24 cellular contexts compared by ENCODE assay signal in genomic region chr2:221833972-221834371, GRCh38.
"Had no signal": no experiment of that assay in that cellular context is flagged by ENCODE, and none has a peak within 500 bp of the region (broad histone marks: within the 10 kb centered on the region; RNA-seq: fewer than 3 reads in every experiment).

No MANE protein-coding gene starts in this region.

- H3K27me3 Mint-ChIP-seq: activated CD4-positive, alpha-beta memory T cell treated with anti-CD3 and anti-CD28 coated beads, Interleukin-2, amount 10 ng/mL, durations not matched to agents 7 days and 5 days; activated CD4-positive, alpha-beta T cell treated with anti-CD3 and anti-CD28 coated beads for 36 hours; activated naive CD4-positive, alpha-beta T cell treated with anti-CD3 and anti-CD28 coated beads, Interleukin-2, amount 50 U/mL, for 24 hours; T-helper 17 cell had no signal

- H3K9me3 Mint-ChIP-seq: activated CD4-positive, alpha-beta memory T cell treated with anti-CD3 and anti-CD28 coated beads, Interleukin-2, amount 10 ng/mL, durations not matched to agents 7 days and 5 days; activated naive CD4-positive, alpha-beta T cell treated with anti-CD3 and anti-CD28 coated beads, Interleukin-2, amount 50 U/mL, for 24 hours; activated T-helper 2 cell treated with anti-CD3 and anti-CD28 coated beads, Interferon-gamma antibody, Interleukin-2, Interleukin-4, amounts not matched to agents 10 μg/mL and 5 μg/mL and 100 μg/mL, durations not matched to agents 14 hours and 24 hours and 36 hours had no signal

- H3K27ac ChIP-seq: breast epithelium, VCaP had no signal

- H3K36me3 Mint-ChIP-seq: activated naive CD4-positive, alpha-beta T cell treated with anti-CD3 and anti-CD28 coated beads, Interleukin-2, amount 50 U/mL, for 24 hours had no signal

- H3K4me3 Mint-ChIP-seq: activated CD4-positive, alpha-beta memory T cell treated with anti-CD3 and anti-CD28 coated beads, Interleukin-2, amount 10 ng/mL, durations not matched to agents 7 days and 5 days; activated CD4-positive, alpha-beta T cell treated with anti-CD3 and anti-CD28 coated beads for 36 hours; activated naive CD4-positive, alpha-beta T cell treated with anti-CD3 and anti-CD28 coated beads, Interleukin-2, amount 50 U/mL, for 24 hours; activated T-cell treated with anti-CD3 and anti-CD28 coated beads, Interleukin-2, amount 50 U/mL, for 72 hours; T-helper 17 cell had no signal

- H3K36me3 ChIP-seq: breast epithelium had no signal

- H3K9me3 ChIP-seq: breast epithelium had no signal

- DNase-seq: activated CD4-positive, alpha-beta memory T cell treated with anti-CD3 and anti-CD28 coated beads, Interleukin-2, amount 10 ng/mL, durations not matched to agents 7 days and 5 days; activated CD4-positive, alpha-beta T cell treated with anti-CD3 and anti-CD28 coated beads for 36 hours; activated CD4-positive, alpha-beta T cell treated with anti-CD3 and anti-CD28 coated beads, Interleukin-2, amount 50 U/mL, for 1 hour; activated T-cell treated with anti-CD3 and anti-CD28 coated beads for 4 hours; activated T-cell treated with anti-CD3 and anti-CD28 coated beads, Interleukin-2, amount 50 U/mL, for 72 hours; aorta; central memory CD4-positive, alpha-beta T cell; Karpas-422; MM.1S; NCI-H1105; NCI-H1694; NCI-H2029; NCI-H2107; NCI-H446; NCI-H524; NCI-H748 treated with DMSO at 0.1 percent for 48 hours; SIG-M5; T-helper 17 cell; T1000 had no signal

- H3K4me1 ChIP-seq: breast epithelium had no signal

- H3K27ac Mint-ChIP-seq: activated CD4-positive, alpha-beta memory T cell treated with anti-CD3 and anti-CD28 coated beads, Interleukin-2, amount 10 ng/mL, durations not matched to agents 7 days and 5 days; activated CD4-positive, alpha-beta T cell treated with anti-CD3 and anti-CD28 coated beads for 36 hours; activated naive CD4-positive, alpha-beta T cell treated with anti-CD3 and anti-CD28 coated beads, Interleukin-2, amount 50 U/mL, for 24 hours; activated T-cell treated with anti-CD3 and anti-CD28 coated beads, Interleukin-2, amount 50 U/mL, for 72 hours; activated T-helper 2 cell treated with anti-CD3 and anti-CD28 coated beads, Interferon-gamma antibody, Interleukin-2, Interleukin-4, amounts not matched to agents 10 μg/mL and 5 μg/mL and 100 μg/mL, durations not matched to agents 14 hours and 24 hours and 36 hours; T-helper 17 cell had no signal

- H3K4me1 Mint-ChIP-seq: activated CD4-positive, alpha-beta memory T cell treated with anti-CD3 and anti-CD28 coated beads, Interleukin-2, amount 10 ng/mL, durations not matched to agents 7 days and 5 days; activated CD4-positive, alpha-beta T cell treated with anti-CD3 and anti-CD28 coated beads for 36 hours; activated naive CD4-positive, alpha-beta T cell treated with anti-CD3 and anti-CD28 coated beads, Interleukin-2, amount 50 U/mL, for 24 hours; T-helper 17 cell had no signal

- H3K27me3 ChIP-seq: breast epithelium had no signal

- ATAC-seq: activated CD4-positive, alpha-beta T cell treated with anti-CD3 and anti-CD28 coated beads for 36 hours; activated T-cell treated with anti-CD3 and anti-CD28 coated beads, Interleukin-2, amount 50 U/mL, for 72 hours; K562; T-helper 17 cell had no signal

- H3K4me3 ChIP-seq: breast epithelium, K562 had no signal
